14 cellular contexts compared by ENCODE assay signal in the genomic region with DNA sequence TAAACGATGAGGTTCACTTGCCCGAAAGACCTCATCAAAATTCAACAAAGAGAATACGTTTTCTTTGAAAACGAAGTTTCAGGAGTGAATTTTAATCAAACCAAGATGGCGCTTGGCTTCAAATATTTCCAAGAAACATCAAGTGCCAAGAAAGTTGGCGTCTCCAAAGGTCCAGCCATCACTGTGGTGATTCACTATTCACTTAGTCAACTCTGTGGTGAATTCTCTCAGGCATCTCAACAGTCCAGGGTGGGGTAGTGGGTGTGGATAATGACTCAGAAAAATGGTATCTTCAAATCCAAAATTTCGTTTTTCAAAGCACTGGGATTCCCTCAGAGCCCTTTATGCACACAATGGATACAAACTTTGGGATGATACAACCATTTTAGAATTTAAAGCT.
DNase-seq lines count a peak whose midpoint lies in the region; TF ChIP-seq lines count a peak whose summit lies in the region.
"Had no signal": no experiment of that assay in that cellular context is flagged by ENCODE, and none has a peak within 500 bp of the region (broad histone marks: within the 10 kb centered on the region; RNA-seq: fewer than 3 reads in every experiment).

No MANE protein-coding gene starts in this region.

- no peaks in the 10 kb centered on the region for H3K9me3 Mint-ChIP-seq in osteocyte (ENCODE audit: unreplicated experiment)
- H3K9me3 Mint-ChIP-seq: activated naive CD8-positive, alpha-beta T cell treated with anti-CD3 and anti-CD28 coated beads, Interleukin-2, amount 50 U/mL, for 24 hours; endodermal cell; nephron had no signal

- in situ Hi-C loops in astrocyte of the cerebellum (cut with HindIII; ENCODE audit: low sequenced_read_pairs) = no loop called here

- TF ChIP-seq CTCF in astrocyte of the cerebellum (IDR thresholded peaks at IDR 0.05; ENCODE audit: low read depth, low read length, missing control alignments) = no peak
- no peak for TF ChIP-seq CTCF in osteocyte (IDR thresholded peaks at IDR 0.05)

- no peaks in the 10 kb centered on the region for H3K27me3 Mint-ChIP-seq in osteocyte (ENCODE audit: unreplicated experiment)
- H3K27me3 Mint-ChIP-seq: activated naive CD8-positive, alpha-beta T cell treated with anti-CD3 and anti-CD28 coated beads, Interleukin-2, amount 50 U/mL, for 24 hours had no signal

- H3K27ac Mint-ChIP-seq in osteocyte (ENCODE audit: unreplicated experiment) = no peak overlapping the region
- H3K27ac Mint-ChIP-seq: activated naive CD8-positive, alpha-beta T cell treated with anti-CD3 and anti-CD28 coated beads, Interleukin-2, amount 50 U/mL, for 24 hours; endodermal cell; nephron had no signal

- peaks cover 8% of the 10 kb centered on the region for H3K4me1 Mint-ChIP-seq in osteocyte (ENCODE audit: unreplicated experiment)
- H3K4me1 Mint-ChIP-seq: activated naive CD8-positive, alpha-beta T cell treated with anti-CD3 and anti-CD28 coated beads, Interleukin-2, amount 50 U/mL, for 24 hours; nephron had no signal

- H3K4me3 Mint-ChIP-seq in osteocyte (ENCODE audit: unreplicated experiment) = no peak overlapping the region
- H3K4me3 Mint-ChIP-seq: activated naive CD8-positive, alpha-beta T cell treated with anti-CD3 and anti-CD28 coated beads, Interleukin-2, amount 50 U/mL, for 24 hours; endodermal cell; nephron had no signal

- DNase-seq in AG08395 (ENCODE audit: low spot score) = peak; percentile 93
- peak; percentile 74 for DNase-seq in HS-5 (ENCODE audit: low read depth)
- DNase-seq in astrocyte of the cerebellum (ENCODE audit: low read depth) = peak; percentile 82
- peak; percentile 71 for DNase-seq in glomerular visceral epithelial cell (ENCODE audit: extremely low spot score)
- no peak for DNase-seq in T-helper 9 cell
- DNase-seq in activated CD4-positive, alpha-beta T cell treated with anti-CD3 and anti-CD28 coated beads, Interleukin-2, amount 50 U/mL, for 1 hour = no peak
- DNase-seq in activated CD4-positive, alpha-beta T cell treated with anti-CD3 and anti-CD28 coated beads for 48 hours = no peak
- no peak for DNase-seq in osteocyte (ENCODE audit: extremely low spot score, unreplicated experiment)
- DNase-seq: activated naive CD8-positive, alpha-beta T cell treated with anti-CD3 and anti-CD28 coated beads, Interleukin-2, amount 50 U/mL, for 24 hours; endodermal cell; NCI-H2029 treated with DMSO at 0.1 percent for 48 hours; OCI-M1 had no signal

- peaks cover 46% of the 10 kb centered on the region for H3K36me3 Mint-ChIP-seq in osteocyte (ENCODE audit: unreplicated experiment)

- no peak overlapping the region for H3K4me3 ChIP-seq in astrocyte of the cerebellum (ENCODE audit: low read depth, low read length)
- H3K4me3 ChIP-seq: BLaER1 had no signal

Comparison
In these comparisons a context has a peak if more than half of its experiments do, and no peak if none do; other contexts are left out.
1. DNase-seq: peak in AG08395 (single experiment), HS-5 (single experiment), astrocyte of the cerebellum (single experiment) and glomerular visceral epithelial cell (single experiment); none in T-helper 9 cell (single experiment), activated CD4-positive, alpha-beta T cell treated with anti-CD3 and anti-CD28 coated beads, Interleukin-2, amount 50 U/mL, for 1 hour (single experiment), activated CD4-positive, alpha-beta T cell treated with anti-CD3 and anti-CD28 coated beads for 48 hours (single experiment) and osteocyte (single experiment).